Comparison of ENCODE assay signal across 21 cellular contexts in genomic region chr5:146703499-146703898, GRCh38.
DNase-seq lines count a peak whose midpoint lies in the region; ATAC-seq and TF ChIP-seq lines count a peak whose summit lies in the region.
"Had no signal": no experiment of that assay in that cellular context is flagged by ENCODE, and none has a peak within 500 bp of the region (broad histone marks: within the 10 kb centered on the region; RNA-seq: fewer than 3 reads in every experiment).

No MANE protein-coding gene starts in this region.

- no peak overlapping the region for H3K4me3 ChIP-seq in epithelial cell of esophagus (ENCODE audit: low read length)
- H3K4me3 ChIP-seq: SJCRH30 had no signal

- TF ChIP-seq CTCF in natural killer cell (IDR thresholded peaks at IDR 0.05) (no peak), epithelial cell of esophagus (IDR thresholded peaks at IDR 0.05; ENCODE audit: insufficient read depth, low read depth, low read length, missing control alignments) (no peak)

- H3K36me3 Mint-ChIP-seq in natural killer cell = no peaks in the 10 kb centered on the region
- H3K36me3 Mint-ChIP-seq in natural killer cell treated with Interleukin-12 subunit alpha and Interleukin-12 subunit beta and Interleukin-15 and Interleukin-18, amount 100 ng/mL, for 72 hours = peaks cover 5% of the 10 kb centered on the region
- H3K36me3 Mint-ChIP-seq: IgD-negative memory B cell had no signal

- no peak for DNase-seq in natural killer cell
- DNase-seq in natural killer cell treated with Interleukin-12 subunit alpha and Interleukin-12 subunit beta and Interleukin-15 and Interleukin-18, amount 100 ng/mL, for 72 hours (ENCODE audit: low spot score) = no peak
- DNase-seq in epithelial cell of esophagus (ENCODE audit: low read depth) = peak; percentile 74
- DNase-seq in kidney tubule cell (ENCODE audit: low spot score) = peak; percentile 48
- no peak for DNase-seq in NCI-H2171 (lab: John Stamatoyannopoulos, UW)
- DNase-seq: 8988T; CD4-positive, alpha-beta memory T cell; DMS79 treated with DMSO at 0.1 percent for 48 hours; H9; Kasumi-1; NCI-H1105; NCI-H1694 treated with DMSO at 0.1 percent for 48 hours; NCI-H2107; NCI-H345; NCI-H526 treated with DMSO at 0.1 percent for 48 hours; OCI-M1; SJCRH30 had no signal

- H3K4me3 Mint-ChIP-seq in natural killer cell = no peak overlapping the region
- no peak overlapping the region for H3K4me3 Mint-ChIP-seq in natural killer cell treated with Interleukin-12 subunit alpha and Interleukin-12 subunit beta and Interleukin-15 and Interleukin-18, amount 100 ng/mL, for 72 hours
- H3K4me3 Mint-ChIP-seq: CD4-positive, alpha-beta memory T cell; H9; IgD-negative memory B cell had no signal

- intact Hi-C loops in natural killer cell (cut with micrococcal nuclease) = loop anchor here (10.0 kb wide), 1 partner anchor 91 kb away; no protein-coding TSS in a partner anchor

- H3K4me1 Mint-ChIP-seq in natural killer cell = peaks cover 44 to 54% of the 10 kb centered on the region in 2 donors
- peaks cover 22 to 26% of the 10 kb centered on the region in 2 donors for H3K4me1 Mint-ChIP-seq in natural killer cell treated with Interleukin-12 subunit alpha and Interleukin-12 subunit beta and Interleukin-15 and Interleukin-18, amount 100 ng/mL, for 72 hours (ENCODE audit: low read depth in 2 of 2)
- H3K4me1 Mint-ChIP-seq: IgD-negative memory B cell had no signal

- H3K27ac Mint-ChIP-seq in natural killer cell = peak overlapping the region; percentile 27 to 56
- H3K27ac Mint-ChIP-seq in natural killer cell treated with Interleukin-12 subunit alpha and Interleukin-12 subunit beta and Interleukin-15 and Interleukin-18, amount 100 ng/mL, for 72 hours = peak overlapping the region in 1 of 2 donors; percentile 56
- H3K27ac Mint-ChIP-seq: CD4-positive, alpha-beta memory T cell; H9 had no signal

- H3K27me3 Mint-ChIP-seq in natural killer cell (ENCODE audit: low read depth in 2 of 2) = no peaks in the 10 kb centered on the region
- no peaks in the 10 kb centered on the region for H3K27me3 Mint-ChIP-seq in natural killer cell treated with Interleukin-12 subunit alpha and Interleukin-12 subunit beta and Interleukin-15 and Interleukin-18, amount 100 ng/mL, for 72 hours
- H3K27me3 Mint-ChIP-seq: CD4-positive, alpha-beta memory T cell had no signal

- H3K9me3 Mint-ChIP-seq in natural killer cell = no peaks in the 10 kb centered on the region
- no peaks in the 10 kb centered on the region for H3K9me3 Mint-ChIP-seq in natural killer cell treated with Interleukin-12 subunit alpha and Interleukin-12 subunit beta and Interleukin-15 and Interleukin-18, amount 100 ng/mL, for 72 hours
- H3K9me3 Mint-ChIP-seq: H9 had no signal

- ATAC-seq in natural killer cell (no peak), GM18909 (IDR thresholded peaks at IDR 0.05; ENCODE audit: poor library complexity, unreplicated experiment) (no peak), GM18907 (IDR thresholded peaks at IDR 0.05; ENCODE audit: unreplicated experiment) (no peak), HG03439 (IDR thresholded peaks at IDR 0.05; ENCODE audit: unreplicated experiment) (no peak)
- ATAC-seq in natural killer cell treated with Interleukin-12 subunit alpha and Interleukin-12 subunit beta and Interleukin-15 and Interleukin-18, amount 100 ng/mL, for 72 hours = no peak

Comparison
In these comparisons a context has a peak if more than half of its experiments do, and no peak if none do; other contexts are left out.
1. DNase-seq: peak in epithelial cell of esophagus (single experiment) and kidney tubule cell (single experiment); none in natural killer cell (single experiment), natural killer cell treated with Interleukin-12 subunit alpha and Interleukin-12 subunit beta and Interleukin-15 and Interleukin-18, amount 100 ng/mL, for 72 hours (single experiment) and NCI-H2171 (single experiment).